15 cellular contexts compared by ENCODE assay signal in genomic region chr7:81659697-81660395, GRCh38.
"Had no signal": no experiment of that assay in that cellular context is flagged by ENCODE, and none has a peak within 500 bp of the region (broad histone marks: within the 10 kb centered on the region; RNA-seq: fewer than 3 reads in every experiment).

No MANE protein-coding gene starts in this region.

- H3K4me3 Mint-ChIP-seq: activated CD4-positive, alpha-beta memory T cell treated with anti-CD3 and anti-CD28 coated beads, Interleukin-2, amount 10 ng/mL, durations not matched to agents 7 days and 5 days; activated T-cell treated with anti-CD3 and anti-CD28 coated beads, Interleukin-2, amount 50 U/mL, for 4 hours; effector memory CD8-positive, alpha-beta T cell; neural crest cell; stimulated activated naive B cell treated with anti-CD40 and anti-IgM and Interleukin-4, amounts not matched to agents 10 μg/mL and 1 μg/mL and 100 μg/mL, for 72 hours had no signal

- DNase-seq: activated CD4-positive, alpha-beta memory T cell treated with anti-CD3 and anti-CD28 coated beads, Interleukin-2, amount 10 ng/mL, durations not matched to agents 7 days and 5 days; activated CD4-positive, alpha-beta T cell treated with anti-CD3 and anti-CD28 coated beads for 48 hours; activated CD4-positive, CD25-positive, alpha-beta regulatory T cell; activated naive CD4-positive, alpha-beta T cell treated with anti-CD3 and anti-CD28 coated beads, Interleukin-2, amount 50 U/mL, for 16 hours; activated T-cell treated with anti-CD3 and anti-CD28 coated beads, Interleukin-2, amount 50 U/mL, for 4 hours; effector memory CD8-positive, alpha-beta T cell; foreskin fibroblast; left ventricle myocardium inferior; pancreas; spleen; stimulated activated CD4-positive, alpha-beta T cell treated with anti-CD3 and anti-CD28 coated beads, Interleukin-4, amount 100 ng/mL, for 4 hours; stimulated activated naive B cell treated with anti-CD40 and anti-IgM and Interleukin-4, amounts not matched to agents 10 μg/mL and 1 μg/mL and 100 μg/mL, for 72 hours had no signal

- H3K36me3 ChIP-seq: cardiac muscle cell, left ventricle myocardium inferior, pancreas, spleen had no signal

- H3K27me3 ChIP-seq: cardiac muscle cell, hepatocyte, pancreas, spleen had no signal

- H3K4me1 ChIP-seq: left ventricle myocardium inferior, pancreas, spleen had no signal

- FAIRE-seq: pancreas had no signal

- H3K9me3 ChIP-seq: left ventricle myocardium inferior, pancreas had no signal

- H3K27ac ChIP-seq: cardiac muscle cell, hepatocyte, left ventricle myocardium inferior, pancreas, spleen had no signal

- H3K79me2 ChIP-seq: hepatocyte had no signal

- H3K36me3 Mint-ChIP-seq: stimulated activated naive B cell treated with anti-CD40 and anti-IgM and Interleukin-4, amounts not matched to agents 10 μg/mL and 1 μg/mL and 100 μg/mL, for 72 hours had no signal

- H3K4me2 ChIP-seq: hepatocyte had no signal

- H3K4me1 Mint-ChIP-seq: activated CD4-positive, alpha-beta memory T cell treated with anti-CD3 and anti-CD28 coated beads, Interleukin-2, amount 10 ng/mL, durations not matched to agents 7 days and 5 days; stimulated activated naive B cell treated with anti-CD40 and anti-IgM and Interleukin-4, amounts not matched to agents 10 μg/mL and 1 μg/mL and 100 μg/mL, for 72 hours had no signal

- H2AFZ ChIP-seq: hepatocyte had no signal

- H3K27ac Mint-ChIP-seq: activated CD4-positive, alpha-beta memory T cell treated with anti-CD3 and anti-CD28 coated beads, Interleukin-2, amount 10 ng/mL, durations not matched to agents 7 days and 5 days; effector memory CD8-positive, alpha-beta T cell; stimulated activated naive B cell treated with anti-CD40 and anti-IgM and Interleukin-4, amounts not matched to agents 10 μg/mL and 1 μg/mL and 100 μg/mL, for 72 hours had no signal

- H3K27me3 Mint-ChIP-seq: activated CD4-positive, alpha-beta memory T cell treated with anti-CD3 and anti-CD28 coated beads, Interleukin-2, amount 10 ng/mL, durations not matched to agents 7 days and 5 days; effector memory CD8-positive, alpha-beta T cell; stimulated activated naive B cell treated with anti-CD40 and anti-IgM and Interleukin-4, amounts not matched to agents 10 μg/mL and 1 μg/mL and 100 μg/mL, for 72 hours had no signal

- H3K4me3 ChIP-seq: cardiac muscle cell, hepatocyte, left ventricle myocardium inferior, pancreas, spleen had no signal
